7 cellular contexts compared by ENCODE assay signal in the genomic region with DNA sequence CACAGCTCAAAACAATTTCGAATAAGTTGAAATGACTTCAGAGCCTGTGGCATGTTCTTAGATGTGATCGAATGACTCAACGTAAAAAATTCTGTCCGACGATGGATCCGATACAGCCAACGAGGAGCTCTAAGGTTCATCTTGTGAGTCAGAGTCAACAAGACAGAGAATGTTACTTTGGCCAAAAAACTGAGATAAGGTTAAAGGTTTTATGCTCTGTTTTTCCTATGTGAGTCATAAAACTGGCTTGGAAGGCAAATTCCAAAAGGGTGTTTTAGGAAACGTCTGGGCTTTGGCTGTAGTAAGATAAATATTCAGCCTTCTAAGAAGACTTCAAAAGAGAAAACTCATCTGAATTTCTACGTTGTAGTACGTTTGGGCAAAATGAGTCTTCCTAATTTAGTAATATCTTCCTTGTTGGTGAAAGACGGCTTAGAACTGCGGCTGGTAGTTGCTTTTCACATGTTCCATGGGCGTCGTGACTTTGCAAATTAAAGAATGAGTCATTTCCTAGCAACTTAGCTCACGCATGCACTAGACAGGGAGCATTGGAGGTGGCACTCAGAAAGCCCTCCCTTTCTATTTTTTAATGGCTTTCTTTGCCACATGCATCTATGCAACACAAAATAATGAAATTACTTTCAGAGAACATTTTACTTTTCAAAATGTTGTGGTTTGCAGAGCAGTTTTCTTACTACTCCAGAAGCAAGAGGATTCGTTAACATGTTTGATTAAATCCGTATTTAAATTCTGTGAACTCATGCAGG. TPM values are rescaled to one million over a fixed set of nuclear protein-coding genes. Genes with fewer than 3 reads are reported as not detected.
DNase-seq lines count a peak whose midpoint lies in the region; ATAC-seq and TF ChIP-seq lines count a peak whose summit lies in the region.

No MANE protein-coding gene starts in this region.

- no peaks in the 10 kb centered on the region for H3K27me3 Mint-ChIP-seq in endodermal cell (ENCODE audit: insufficient read depth)
- no peaks in the 10 kb centered on the region for H3K27me3 Mint-ChIP-seq in naive thymus-derived CD4-positive, alpha-beta T cell

- peak overlapping the region; percentile 19 for H3K27ac ChIP-seq in endodermal cell (ENCODE audit: low read depth, low read length)
- H3K27ac ChIP-seq in naive thymus-derived CD4-positive, alpha-beta T cell (ENCODE audit: low read depth, low read length): no peak overlapping the region

- H3K36me3 Mint-ChIP-seq in endodermal cell (ENCODE audit: low read depth): peaks cover 27% of the 10 kb centered on the region
- peaks cover 10 to 46% (median 30%) of the 10 kb centered on the region in 5 donors for H3K36me3 Mint-ChIP-seq in naive thymus-derived CD4-positive, alpha-beta T cell

- no peaks in the 10 kb centered on the region for H3K9me3 Mint-ChIP-seq in endodermal cell
- no peaks in the 10 kb centered on the region for H3K9me3 Mint-ChIP-seq in naive thymus-derived CD4-positive, alpha-beta T cell

- H3K4me3 Mint-ChIP-seq in endodermal cell: peak overlapping the region; percentile 15
- peak overlapping the region in 3 of 10 donors; percentile 23 to 72 (median 26) for H3K4me3 Mint-ChIP-seq in naive thymus-derived CD4-positive, alpha-beta T cell

- H3K4me3 ChIP-seq in endodermal cell (ENCODE audit: low read length): peak overlapping the region; percentile 27
- H3K4me3 ChIP-seq in naive thymus-derived CD4-positive, alpha-beta T cell (ENCODE audit: low read length): no peak overlapping the region

- peak overlapping the region; percentile 95 for H3K27ac Mint-ChIP-seq in endodermal cell
- H3K27ac Mint-ChIP-seq in naive thymus-derived CD4-positive, alpha-beta T cell: peak overlapping the region in 2 of 9 donors; percentile 34 to 89

- peak; percentile 68 for ATAC-seq in GM18870 (IDR thresholded peaks at IDR 0.05; ENCODE audit: unreplicated experiment)
- ATAC-seq in activated CD4-positive, CD25-positive, alpha-beta regulatory T cell treated with anti-CD3 and anti-CD28 coated beads, Interleukin-2, amount 50 U/mL, for 24 hours: peak; percentile 78 to 81
- ATAC-seq in naive thymus-derived CD4-positive, alpha-beta T cell: peak; percentile 85
- ATAC-seq in GM21447 (IDR thresholded peaks at IDR 0.05; ENCODE audit: unreplicated experiment): no peak

- intact Hi-C loops in naive thymus-derived CD4-positive, alpha-beta T cell (cut with micrococcal nuclease): loop anchor here in 1 of 2 donors (1.0 to 2.0 kb wide), 2 partner anchors 27 to 77 kb away; partner anchors contain the start of gene PITRM1

- 71 to 75% methylated on average over 17 of the region's 17 CpGs for WGBS in endodermal cell (ENCODE audit: insufficient coverage in 1 of 2, insufficient read length in 1 of 2), 2 experiments

- H3K36me3 ChIP-seq in endodermal cell (ENCODE audit: control insufficient read depth, insufficient read depth, low read length): peaks cover 6% of the 10 kb centered on the region
- H3K36me3 ChIP-seq in naive thymus-derived CD4-positive, alpha-beta T cell (ENCODE audit: control insufficient read depth in 2 of 3, insufficient read depth in 3 of 3, low read length in 3 of 3): peaks cover 0 to 20% (median 0%) of the 10 kb centered on the region in 3 experiments

- CTCF ChIA-PET in naive thymus-derived CD4-positive, alpha-beta T cell (lab: Charles Lee): no interaction called here

- POLR2A ChIA-PET in naive thymus-derived CD4-positive, alpha-beta T cell (lab: Charles Lee): no interaction called here

- H3K9ac ChIP-seq in endodermal cell (ENCODE audit: extremely low read depth, low read length, poor library complexity, severe bottlenecking): peak overlapping the region; percentile 36

- TF ChIP-seq CTCF in endodermal cell (conservative IDR thresholded peaks at IDR 0.05): no peak

- DNase-seq in HS-5 (ENCODE audit: low read depth): peak; percentile 89
- DNase-seq in endodermal cell: no peak
- peak in 1 of 9 donors; percentile 50 for DNase-seq in naive thymus-derived CD4-positive, alpha-beta T cell
- DNase-seq in superior temporal gyrus (ENCODE audit: extremely low spot score): peak; percentile 69

- peaks cover 54% of the 10 kb centered on the region for H3K4me1 Mint-ChIP-seq in endodermal cell
- peaks cover 34 to 56% (median 40%) of the 10 kb centered on the region in 7 donors for H3K4me1 Mint-ChIP-seq in naive thymus-derived CD4-positive, alpha-beta T cell

- H3K9me3 ChIP-seq in endodermal cell (ENCODE audit: control insufficient read depth, low read length): no peaks in the 10 kb centered on the region
- H3K9me3 ChIP-seq in naive thymus-derived CD4-positive, alpha-beta T cell (ENCODE audit: control insufficient read depth in 2 of 3, low read length in 3 of 3): no peaks in the 10 kb centered on the region

- no peaks in the 10 kb centered on the region for H3K27me3 ChIP-seq in endodermal cell (ENCODE audit: control insufficient read depth, insufficient read depth, low read length, poor library complexity, severe bottlenecking)
- no peaks in the 10 kb centered on the region for H3K27me3 ChIP-seq in naive thymus-derived CD4-positive, alpha-beta T cell (ENCODE audit: control insufficient read depth in 2 of 2, insufficient read depth in 2 of 2, low read length in 2 of 2)

- H3K4me1 ChIP-seq in endodermal cell (ENCODE audit: control insufficient read depth, insufficient read depth, low read length): peaks cover 19% of the 10 kb centered on the region
- peaks cover 0 to 14% of the 10 kb centered on the region in 2 donors for H3K4me1 ChIP-seq in naive thymus-derived CD4-positive, alpha-beta T cell (ENCODE audit: control insufficient read depth in 2 of 2, insufficient read depth in 2 of 2, low read length in 2 of 2)

RNA-seq across cellular contexts. Expression of gene PFKP, which starts 28.2 kb away (rescaled TPM):
- 10 to 100 TPM; 58.0 to 82.3 TPM for total RNA-seq in endodermal cell
- 42.3 TPM for polyA plus RNA-seq in endodermal cell (2013, experiment 1 of 2)
- polyA plus RNA-seq in endodermal cell (2013, experiment 2 of 2): 39.7 TPM
- 100 to 1,000 TPM in 1 of 5 experiments, 10 to 100 TPM in 4; 43.8 to 219 (median 50.0) TPM for total RNA-seq in naive thymus-derived CD4-positive, alpha-beta T cell
- 10 to 100 TPM; 23.8 to 33.5 TPM for polyA plus RNA-seq in naive thymus-derived CD4-positive, alpha-beta T cell
